In genomic region chr4:99755223-99755944, GRCh38 we compare ENCODE assay signal across 20 cellular contexts.
DNase-seq lines count a peak whose midpoint lies in the region; ATAC-seq, FAIRE-seq and TF ChIP-seq lines count a peak whose summit lies in the region.
"Had no signal": no experiment of that assay in that cellular context is flagged by ENCODE, and none has a peak within 500 bp of the region (broad histone marks: within the 10 kb centered on the region; RNA-seq: fewer than 3 reads in every experiment).

No MANE protein-coding gene starts in this region.

- peaks cover 54% of the 10 kb centered on the region for H3K4me1 ChIP-seq in Karpas-422 (ENCODE audit: low read length)
- peaks cover 0 to 3% of the 10 kb centered on the region in 2 donors for H3K4me1 ChIP-seq in left lung
- H3K4me1 ChIP-seq: transverse colon had no signal

- peak overlapping the region; percentile 53 for H3K4me2 ChIP-seq in Karpas-422 (ENCODE audit: low read depth, low read length, poor library complexity, severe bottlenecking)
- H3K4me2 ChIP-seq: KMS-11 had no signal

- H3K27ac ChIP-seq in Karpas-422 (ENCODE audit: low read length) (peak overlapping the region; percentile 61), left lung (no peak overlapping the region)
- H3K27ac ChIP-seq: gastrocnemius medialis, KMS-11, RWPE1, transverse colon had no signal

- intact Hi-C loops in left lung (cut with DNase I), result no loop called here

- H3K79me2 ChIP-seq in Karpas-422 (ENCODE audit: low read length), result no peaks in the 10 kb centered on the region

- H3K9me3 Mint-ChIP-seq in nephron progenitor cell, result no peaks in the 10 kb centered on the region
- H3K9me3 Mint-ChIP-seq: activated CD4-positive, alpha-beta memory T cell treated with anti-CD3 and anti-CD28 coated beads, Interleukin-2, amount 10 ng/mL, durations not matched to agents 7 days and 5 days; activated naive CD8-positive, alpha-beta T cell treated with anti-CD3 and anti-CD28 coated beads, Interleukin-2, amount 50 U/mL, for 24 hours; natural killer cell; stimulated activated memory B cell treated with anti-CD40 and anti-IgM and Interleukin-4, amounts not matched to agents 10 μg/mL and 1 μg/mL and 100 μg/mL, for 72 hours had no signal

- H3K27me3 Mint-ChIP-seq in nephron progenitor cell (ENCODE audit: low read depth, poor library complexity), result no peaks in the 10 kb centered on the region

- no peak overlapping the region for H3K27ac Mint-ChIP-seq in nephron progenitor cell
- H3K27ac Mint-ChIP-seq: activated CD4-positive, alpha-beta memory T cell treated with anti-CD3 and anti-CD28 coated beads, Interleukin-2, amount 10 ng/mL, durations not matched to agents 7 days and 5 days; activated naive CD8-positive, alpha-beta T cell treated with anti-CD3 and anti-CD28 coated beads, Interleukin-2, amount 50 U/mL, for 24 hours; natural killer cell; stimulated activated memory B cell treated with anti-CD40 and anti-IgM and Interleukin-4, amounts not matched to agents 10 μg/mL and 1 μg/mL and 100 μg/mL, for 72 hours had no signal

- peak overlapping the region; percentile 13 for H3K9ac ChIP-seq in Karpas-422 (ENCODE audit: low read length)
- H3K9ac ChIP-seq: KMS-11 had no signal

- no peak for TF ChIP-seq POLR2A in GM12892 (IDR thresholded peaks at IDR 0.05; ENCODE audit: low read depth, low read length)

- H3K27me3 ChIP-seq in Karpas-422 (ENCODE audit: low read length) (no peaks in the 10 kb centered on the region), bronchial epithelial cell (ENCODE audit: control insufficient read depth, insufficient read depth, low read length) (no peaks in the 10 kb centered on the region), left lung (no peaks in the 10 kb centered on the region)
- H3K27me3 ChIP-seq: gastrocnemius medialis, transverse colon had no signal

- peak overlapping the region; percentile 14 for H3K4me3 ChIP-seq in Karpas-422 (ENCODE audit: low read length)
- H3K4me3 ChIP-seq in bronchial epithelial cell (ENCODE audit: low read depth, low read length), result no peak overlapping the region
- no peak overlapping the region for H3K4me3 ChIP-seq in left lung
- H3K4me3 ChIP-seq: gastrocnemius medialis, transverse colon had no signal

- H3K4me3 Mint-ChIP-seq in nephron progenitor cell, result no peak overlapping the region
- H3K4me3 Mint-ChIP-seq: activated CD4-positive, alpha-beta memory T cell treated with anti-CD3 and anti-CD28 coated beads, Interleukin-2, amount 10 ng/mL, durations not matched to agents 7 days and 5 days; activated naive CD8-positive, alpha-beta T cell treated with anti-CD3 and anti-CD28 coated beads, Interleukin-2, amount 50 U/mL, for 24 hours; natural killer cell; stimulated activated memory B cell treated with anti-CD40 and anti-IgM and Interleukin-4, amounts not matched to agents 10 μg/mL and 1 μg/mL and 100 μg/mL, for 72 hours had no signal

- TF ChIP-seq CTCF in bronchial epithelial cell (IDR thresholded peaks at IDR 0.05; ENCODE audit: insufficient read depth, low read length, severe bottlenecking) (no peak), left lung (IDR thresholded peaks at IDR 0.05) (no peak), nephron progenitor cell (IDR thresholded peaks at IDR 0.05) (no peak)

- DNase-seq in EH (ENCODE audit: low read depth) (peak; percentile 14), Karpas-422 (no peak), bronchial epithelial cell (ENCODE audit: low read depth) (peak; percentile 8), left lung (no peak), NK-92 (lab: John Stamatoyannopoulos, UW; ENCODE audit: unreplicated experiment) (no peak), GM12892 (ENCODE audit: insufficient read length) (no peak), nephron progenitor cell (no peak)
- DNase-seq: activated CD4-positive, alpha-beta memory T cell treated with anti-CD3 and anti-CD28 coated beads, Interleukin-2, amount 10 ng/mL, durations not matched to agents 7 days and 5 days; activated naive CD8-positive, alpha-beta T cell treated with anti-CD3 and anti-CD28 coated beads, Interleukin-2, amount 50 U/mL, for 24 hours; Calu3; gastrocnemius medialis; natural killer cell; NK-92 treated with Interleukin-12 subunit alpha and Interleukin-12 subunit beta, amount 100 ng/mL, for 24 hours; T-helper 1 cell; transverse colon had no signal

- no peaks in the 10 kb centered on the region for H3K4me1 Mint-ChIP-seq in nephron progenitor cell
- H3K4me1 Mint-ChIP-seq: activated CD4-positive, alpha-beta memory T cell treated with anti-CD3 and anti-CD28 coated beads, Interleukin-2, amount 10 ng/mL, durations not matched to agents 7 days and 5 days; natural killer cell; stimulated activated memory B cell treated with anti-CD40 and anti-IgM and Interleukin-4, amounts not matched to agents 10 μg/mL and 1 μg/mL and 100 μg/mL, for 72 hours had no signal

- ATAC-seq in left lung (peak; percentile 13), HG03378 (IDR thresholded peaks at IDR 0.05; ENCODE audit: unreplicated experiment) (no peak)
- ATAC-seq: gastrocnemius medialis, natural killer cell had no signal

- H3K9me3 ChIP-seq in Karpas-422 (ENCODE audit: low read length) (no peaks in the 10 kb centered on the region), left lung (no peaks in the 10 kb centered on the region)
- H3K9me3 ChIP-seq: gastrocnemius medialis, transverse colon had no signal

- H4K20me1 ChIP-seq in Karpas-422 (ENCODE audit: insufficient read depth, low read depth, low read length), result no peaks in the 10 kb centered on the region

- H3K9me2 ChIP-seq in Karpas-422 (replicated peaks; ENCODE audit: insufficient read depth, low read length), result no peaks in the 10 kb centered on the region

- no peak for FAIRE-seq in bronchial epithelial cell (lab: Jason Lieb, UNC)
- FAIRE-seq in GM12892 (lab: Jason Lieb, UNC), result no peak
- FAIRE-seq: H54 had no signal

- no peaks in the 10 kb centered on the region for H3K36me3 Mint-ChIP-seq in nephron progenitor cell (ENCODE audit: low read depth)
- H3K36me3 Mint-ChIP-seq: natural killer cell; stimulated activated memory B cell treated with anti-CD40 and anti-IgM and Interleukin-4, amounts not matched to agents 10 μg/mL and 1 μg/mL and 100 μg/mL, for 72 hours had no signal

- H2AFZ ChIP-seq in Karpas-422 (ENCODE audit: low read length), result peak overlapping the region; percentile 89

- no peaks in the 10 kb centered on the region for H3K36me3 ChIP-seq in Karpas-422 (ENCODE audit: insufficient read depth, low read length)
- H3K36me3 ChIP-seq in bronchial epithelial cell (ENCODE audit: control insufficient read depth, insufficient read depth, low read length), result no peaks in the 10 kb centered on the region
- H3K36me3 ChIP-seq in left lung, result no peaks in the 10 kb centered on the region
- H3K36me3 ChIP-seq: gastrocnemius medialis, transverse colon had no signal

Comparison
In these comparisons a context has a peak if more than half of its experiments do, and no peak if none do; other contexts are left out.
1. DNase-seq: peak in EH (single experiment) and bronchial epithelial cell (single experiment); none in Karpas-422 (single experiment), left lung (0 of 2), NK-92 (single experiment), GM12892 (single experiment) and nephron progenitor cell (single experiment).